ENCODE assay signal across 8 cellular contexts in the genomic region with DNA sequence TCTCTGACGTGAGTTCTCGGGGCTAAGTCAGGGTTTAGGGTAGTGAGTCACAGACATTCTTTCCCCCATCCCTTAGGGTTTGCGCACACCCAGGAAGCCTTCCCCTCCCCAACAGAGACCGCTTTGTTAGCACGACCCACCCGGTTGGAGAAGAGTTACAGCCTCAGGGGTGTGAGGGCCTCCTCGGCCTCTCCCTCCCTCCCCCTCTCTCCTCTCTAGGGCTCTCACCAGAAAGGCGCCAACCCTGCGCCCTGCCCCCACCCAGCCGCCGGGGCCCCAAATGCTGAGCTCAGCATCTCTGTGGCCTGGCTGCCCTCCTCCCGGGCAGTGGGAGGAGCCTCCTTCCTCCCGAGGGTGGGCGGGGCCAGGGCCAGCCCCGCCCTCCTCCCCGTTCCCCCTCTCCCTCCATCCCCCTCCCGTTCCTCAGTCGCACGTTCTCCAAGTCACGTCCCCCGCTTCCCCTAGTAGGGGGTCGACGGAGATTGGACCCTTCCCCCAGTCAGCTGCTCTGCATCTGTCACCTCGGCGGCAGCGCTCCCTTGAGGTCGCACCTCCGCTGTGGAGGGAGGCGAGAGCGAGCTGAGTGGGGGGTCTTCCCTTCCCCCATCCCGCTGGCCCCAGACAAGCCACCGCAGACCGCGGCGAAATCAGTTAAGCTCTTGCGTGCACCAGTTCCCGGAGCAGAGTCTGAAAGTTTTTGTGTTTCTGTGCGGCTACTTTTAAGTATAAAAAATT. TPM values are rescaled to one million over a fixed set of nuclear protein-coding genes. Genes with fewer than 3 reads are reported as not detected.
DNase-seq lines count a peak whose midpoint lies in the region; ATAC-seq and TF ChIP-seq lines count a peak whose summit lies in the region.

No MANE protein-coding gene starts in this region.

- CTCF ChIA-PET in activated naive CD4-positive, alpha-beta T cell treated with anti-CD3 and anti-CD28 coated beads for 36 hours (lab: Charles Lee) = interaction anchor here (0.6 to 2.7 kb wide), 11 partner anchors 12 to 212 kb away, joined by 3 to 9 read pairs (median 3); no protein-coding TSS in a partner anchor

- no peaks in the 10 kb centered on the region for H3K27me3 ChIP-seq in osteoblast (ENCODE audit: insufficient read depth, low read length)
- H3K27me3 ChIP-seq in tibial artery = no peaks in the 10 kb centered on the region

- peaks cover 22% of the 10 kb centered on the region for H3K4me1 ChIP-seq in osteoblast (ENCODE audit: insufficient read depth, low read length)
- H3K4me1 ChIP-seq in tibial artery = peaks cover 1 to 61% (median 47%) of the 10 kb centered on the region in 4 donors

- H3K27ac Mint-ChIP-seq in activated naive CD4-positive, alpha-beta T cell treated with anti-CD3 and anti-CD28 coated beads for 36 hours = peak overlapping the region; percentile 99

- H3K4me3 ChIP-seq in osteoblast (ENCODE audit: insufficient read depth, low read length) (peak overlapping the region; percentile 83), tibial artery (peak overlapping the region; percentile 52 to 58)

- TF ChIP-seq CTCF in osteoblast (IDR thresholded peaks at IDR 0.05; ENCODE audit: extremely low read depth, low read depth, low read length) = no peak
- TF ChIP-seq CTCF in tibial artery (IDR thresholded peaks at IDR 0.05) = no peak

- peak overlapping the region; percentile 81 for H3K4me3 Mint-ChIP-seq in activated naive CD4-positive, alpha-beta T cell treated with anti-CD3 and anti-CD28 coated beads for 36 hours

- no peaks in the 10 kb centered on the region for H3K9me3 Mint-ChIP-seq in activated naive CD4-positive, alpha-beta T cell treated with anti-CD3 and anti-CD28 coated beads for 36 hours

- H3K36me3 Mint-ChIP-seq in activated naive CD4-positive, alpha-beta T cell treated with anti-CD3 and anti-CD28 coated beads for 36 hours (ENCODE audit: low read depth) = no peaks in the 10 kb centered on the region

- H2AFZ ChIP-seq in osteoblast (ENCODE audit: low read length) = peak overlapping the region; percentile 93

- H3K27ac ChIP-seq in osteoblast (ENCODE audit: low read depth, low read length) = peak overlapping the region; percentile 71
- peak overlapping the region; percentile 88 to 92 for H3K27ac ChIP-seq in tibial artery

- H3K36me3 ChIP-seq in osteoblast (ENCODE audit: insufficient read depth, low read length) (no peaks in the 10 kb centered on the region), tibial artery (no peaks in the 10 kb centered on the region)

- in situ Hi-C loops in SK-MEL-5 (cut with HindIII; ENCODE audit: low pct_unique_long_range_greater_than_20kb, low sequenced_read_pairs) = no loop called here

- intact Hi-C loops in activated naive CD4-positive, alpha-beta T cell treated with anti-CD3 and anti-CD28 coated beads for 36 hours (cut with micrococcal nuclease) = loop anchor here (1.0 to 2.0 kb wide), 10 partner anchors 12 to 172 kb away; a partner anchor contains a TSS
- intact Hi-C loops in tibial artery (cut with DNase I; ENCODE audit: low total_unique reads) = no loop called here

- peak; percentile 54 for DNase-seq in DMS114 treated with DMSO at 0.1 percent for 48 hours (lab: John Stamatoyannopoulos, UW; ENCODE audit: unreplicated experiment)
- DNase-seq in HuH-7 (ENCODE audit: low spot score) = peak; percentile 71
- DNase-seq in SK-MEL-5 (ENCODE audit: low read depth, low spot score) = peak; percentile 98
- DNase-seq in activated naive CD4-positive, alpha-beta T cell treated with anti-CD3 and anti-CD28 coated beads for 36 hours = peak; percentile 94
- peak; percentile 52 for DNase-seq in glomerular visceral epithelial cell (ENCODE audit: extremely low spot score)
- peak; percentile 95 for DNase-seq in osteoblast (ENCODE audit: insufficient read length, low spot score, missing footprints)
- peak; percentile 78 to 92 for DNase-seq in tibial artery

- ATAC-seq in GM21526 (IDR thresholded peaks at IDR 0.05; ENCODE audit: low FRiP score, unreplicated experiment) = peak; percentile 46

- H3K4me1 Mint-ChIP-seq in activated naive CD4-positive, alpha-beta T cell treated with anti-CD3 and anti-CD28 coated beads for 36 hours (ENCODE audit: low read depth) = peaks cover 65% of the 10 kb centered on the region

- H3K9me3 ChIP-seq in osteoblast (ENCODE audit: low read depth, low read length) (no peaks in the 10 kb centered on the region), tibial artery (no peaks in the 10 kb centered on the region)

- no peaks in the 10 kb centered on the region for H4K20me1 ChIP-seq in osteoblast (ENCODE audit: insufficient read depth, low read length)

- no peaks in the 10 kb centered on the region for H3K79me2 ChIP-seq in osteoblast (ENCODE audit: insufficient read depth, low read length)

- H3K4me2 ChIP-seq in osteoblast (ENCODE audit: insufficient read depth, low read length) = peak overlapping the region; percentile 91

- no peaks in the 10 kb centered on the region for H3K27me3 Mint-ChIP-seq in activated naive CD4-positive, alpha-beta T cell treated with anti-CD3 and anti-CD28 coated beads for 36 hours (ENCODE audit: low read depth)

RNA-seq across cellular contexts. Expression of a gene that starts 13.0 kb away (rescaled TPM):
- 192 and 197 TPM in 2 replicates for total RNA-seq in SK-MEL-5 (2014; rRNA removed; shearing (Covaris generic))
- polyA plus RNA-seq in SK-MEL-5 (2015; cell fraction: cytosol; rRNA removed) = 186 and 211 TPM in 2 replicates
- 215 and 235 TPM in 2 replicates for polyA plus RNA-seq in SK-MEL-5 (2015; cell fraction: nucleus; rRNA removed)
- 100 to 1,000 TPM; 684 to 689 TPM for total RNA-seq in activated naive CD4-positive, alpha-beta T cell treated with anti-CD3 and anti-CD28 coated beads for 36 hours
- total RNA-seq in osteoblast = 366 and 522 TPM in 2 replicates

RNA-seq across cellular contexts. Expression of a gene that starts 44.7 kb away (rescaled TPM):
- total RNA-seq in SK-MEL-5 (2014; rRNA removed; shearing (Covaris generic)) = 22.4 and 23.2 TPM in 2 replicates
- 20.8 and 24.5 TPM in 2 replicates for polyA plus RNA-seq in SK-MEL-5 (2015; cell fraction: cytosol; rRNA removed)
- polyA plus RNA-seq in SK-MEL-5 (2015; cell fraction: nucleus; rRNA removed) = 14.2 and 15.1 TPM in 2 replicates
- 10 to 100 TPM; 61.6 to 68.5 TPM for total RNA-seq in activated naive CD4-positive, alpha-beta T cell treated with anti-CD3 and anti-CD28 coated beads for 36 hours
- total RNA-seq in osteoblast = 40.2 and 50.1 TPM in 2 replicates

RNA-seq across cellular contexts. Expression of a gene that starts 44.9 kb away (rescaled TPM):
- 52.3 and 63.6 TPM in 2 replicates for total RNA-seq in SK-MEL-5 (2014; rRNA removed; shearing (Covaris generic))
- polyA plus RNA-seq in SK-MEL-5 (2015; cell fraction: cytosol; rRNA removed) = 39.8 and 57.4 TPM in 2 replicates
- 39.7 and 40.6 TPM in 2 replicates for polyA plus RNA-seq in SK-MEL-5 (2015; cell fraction: nucleus; rRNA removed)
- total RNA-seq in activated naive CD4-positive, alpha-beta T cell treated with anti-CD3 and anti-CD28 coated beads for 36 hours = 100 to 1,000 TPM; 127 to 128 TPM
- 50.7 and 58.0 TPM in 2 replicates for total RNA-seq in osteoblast

Comparison
In these comparisons a context has a peak if more than half of its experiments do, and no peak if none do; other contexts are left out.
1. Peak in every context shown above with its lines: DNase-seq, ATAC-seq, H3K4me3 ChIP-seq and H3K27ac ChIP-seq.